22 cellular contexts compared by ENCODE assay signal in genomic region chr2:86617153-86617552, GRCh38. TPM values are rescaled to one million over a fixed set of nuclear protein-coding genes. Genes with fewer than 3 reads are reported as not detected.
DNase-seq lines count a peak whose midpoint lies in the region; ATAC-seq and TF ChIP-seq lines count a peak whose summit lies in the region.
"Had no signal": no experiment of that assay in that cellular context is flagged by ENCODE, and none has a peak within 500 bp of the region (broad histone marks: within the 10 kb centered on the region; RNA-seq: fewer than 3 reads in every experiment).

No MANE protein-coding gene starts in this region.

- H3K4me1 Mint-ChIP-seq in naive thymus-derived CD8-positive, alpha-beta T cell = peaks cover 24 to 61% (median 47%) of the 10 kb centered on the region in 4 donors
- H3K4me1 Mint-ChIP-seq in endothelial cell (ENCODE audit: unreplicated experiment) (peaks cover 5% of the 10 kb centered on the region), HFFc6 (ENCODE audit: low read depth) (peaks cover 18% of the 10 kb centered on the region)

- no peaks in the 10 kb centered on the region for H3K27me3 Mint-ChIP-seq in naive thymus-derived CD8-positive, alpha-beta T cell
- H3K27me3 Mint-ChIP-seq in endothelial cell (ENCODE audit: unreplicated experiment) (no peaks in the 10 kb centered on the region), HFFc6 (ENCODE audit: insufficient read depth) (no peaks in the 10 kb centered on the region)
- H3K27me3 Mint-ChIP-seq: activated naive CD8-positive, alpha-beta T cell treated with anti-CD3 and anti-CD28 coated beads, Interleukin-2, amount 50 U/mL, for 24 hours had no signal

- no peak overlapping the region for H2AFZ ChIP-seq in MM.1S (ENCODE audit: low read length)

- H3F3A ChIP-seq in MM.1S (ENCODE audit: insufficient read depth, low read length) = peaks cover 36% of the 10 kb centered on the region

- no peaks in the 10 kb centered on the region for H3K9me2 ChIP-seq in MM.1S (replicated peaks; ENCODE audit: insufficient read depth, low read length)

- no peaks in the 10 kb centered on the region for H3K9me3 Mint-ChIP-seq in naive thymus-derived CD8-positive, alpha-beta T cell
- H3K9me3 Mint-ChIP-seq in endothelial cell (ENCODE audit: unreplicated experiment) = no peaks in the 10 kb centered on the region
- H3K9me3 Mint-ChIP-seq in HFFc6 = no peaks in the 10 kb centered on the region
- H3K9me3 Mint-ChIP-seq: activated naive CD8-positive, alpha-beta T cell treated with anti-CD3 and anti-CD28 coated beads, Interleukin-2, amount 50 U/mL, for 24 hours had no signal

- in situ Hi-C loops in GM13977 (cut with MboI; ENCODE audit: low pct_unique_long_range_greater_than_20kb, low sequenced_read_pairs, unreplicated experiment) = no loop called here

- peak overlapping the region; percentile 88 for H3K4me2 ChIP-seq in MM.1S (ENCODE audit: low read depth, low read length)

- H3K36me3 ChIP-seq in MM.1S (replicated peaks; ENCODE audit: insufficient read depth, low read length) = peaks cover 15% of the 10 kb centered on the region; the same call in 1 of the 2 replicates

- H3K4me3 Mint-ChIP-seq in naive thymus-derived CD8-positive, alpha-beta T cell = no peak overlapping the region
- no peak overlapping the region for H3K4me3 Mint-ChIP-seq in endothelial cell (ENCODE audit: unreplicated experiment)
- H3K4me3 Mint-ChIP-seq in HFFc6 = no peak overlapping the region
- H3K4me3 Mint-ChIP-seq: activated naive CD8-positive, alpha-beta T cell treated with anti-CD3 and anti-CD28 coated beads, Interleukin-2, amount 50 U/mL, for 24 hours had no signal

- H3K9me3 ChIP-seq in MM.1S (replicated peaks; ENCODE audit: insufficient read depth, low read length) = no peaks in the 10 kb centered on the region
- H3K9me3 ChIP-seq: sigmoid colon, SJSA1, testis had no signal

- peak overlapping the region; percentile 46 for H3K4me3 ChIP-seq in MM.1S (ENCODE audit: low read length)
- H3K4me3 ChIP-seq: cardiac muscle cell, sigmoid colon, SJSA1, testis had no signal

- H3K27me3 ChIP-seq in MM.1S (replicated peaks; ENCODE audit: insufficient read depth, low read length) = no peaks in the 10 kb centered on the region
- H3K27me3 ChIP-seq: cardiac muscle cell, sigmoid colon, SJSA1, testis had no signal

- H3K4me1 ChIP-seq in MM.1S (ENCODE audit: low read length) = peaks cover 47% of the 10 kb centered on the region

- H3K9ac ChIP-seq in MM.1S (ENCODE audit: low read length) = peak overlapping the region; percentile 39; the same call in 1 of the 2 replicates

- ATAC-seq in GM19351 (IDR thresholded peaks at IDR 0.05; ENCODE audit: unreplicated experiment) = peak; percentile 57
- ATAC-seq in HG02759 (IDR thresholded peaks at IDR 0.05; ENCODE audit: unreplicated experiment) = peak; percentile 62
- no peak for ATAC-seq in naive thymus-derived CD8-positive, alpha-beta T cell
- ATAC-seq: activated naive CD8-positive, alpha-beta T cell treated with anti-CD3 and anti-CD28 coated beads, Interleukin-2, amount 50 U/mL, for 24 hours had no signal

- no peak for TF ChIP-seq CTCF in GM13977 (IDR thresholded peaks at IDR 0.05; ENCODE audit: extremely low read depth, insufficient read depth, missing control alignments)
- no peak for TF ChIP-seq CTCF in MM.1S (IDR thresholded peaks at IDR 0.05; ENCODE audit: low read length)
- no peak for TF ChIP-seq CTCF in endothelial cell (IDR thresholded peaks at IDR 0.05; ENCODE audit: unreplicated experiment)
- TF ChIP-seq CTCF in HFFc6 (IDR thresholded peaks at IDR 0.05) = no peak

- POLR2A ChIA-PET in naive thymus-derived CD8-positive, alpha-beta T cell (lab: Charles Lee) = no interaction called here

- peaks cover 91% of the 10 kb centered on the region for H3K79me2 ChIP-seq in MM.1S (ENCODE audit: low read length)

- H3K27ac Mint-ChIP-seq in naive thymus-derived CD8-positive, alpha-beta T cell = no peak overlapping the region
- no peak overlapping the region for H3K27ac Mint-ChIP-seq in endothelial cell (ENCODE audit: unreplicated experiment)
- no peak overlapping the region for H3K27ac Mint-ChIP-seq in HFFc6
- H3K27ac Mint-ChIP-seq: activated naive CD8-positive, alpha-beta T cell treated with anti-CD3 and anti-CD28 coated beads, Interleukin-2, amount 50 U/mL, for 24 hours had no signal

- peak overlapping the region; percentile 89 for H3K27ac ChIP-seq in MM.1S (ENCODE audit: low read length)
- H3K27ac ChIP-seq: cardiac muscle cell, SJSA1, testis had no signal

- peaks cover 0 to 60% (median 16%) of the 10 kb centered on the region in 3 donors for H3K36me3 Mint-ChIP-seq in naive thymus-derived CD8-positive, alpha-beta T cell
- peaks cover 15% of the 10 kb centered on the region for H3K36me3 Mint-ChIP-seq in endothelial cell (ENCODE audit: low read depth, unreplicated experiment)
- H3K36me3 Mint-ChIP-seq in HFFc6 (ENCODE audit: low read depth) = peaks cover 8% of the 10 kb centered on the region

- no peaks in the 10 kb centered on the region for H4K20me1 ChIP-seq in MM.1S (ENCODE audit: insufficient read depth, low read length)

- DNase-seq in GM13977 (ENCODE audit: low spot score) (peak; percentile 28), MM.1S (peak; percentile 66), NCI-H82 treated with DMSO at 0.1 percent for 48 hours (lab: John Stamatoyannopoulos, UW; ENCODE audit: unreplicated experiment) (no peak), endothelial cell (ENCODE audit: low spot score) (no peak), HFFc6 (no peak)
- no peak for DNase-seq in naive thymus-derived CD8-positive, alpha-beta T cell
- DNase-seq: activated CD4-positive, alpha-beta T cell treated with anti-CD3 and anti-CD28 coated beads for 48 hours; activated naive CD8-positive, alpha-beta T cell treated with anti-CD3 and anti-CD28 coated beads, Interleukin-2, amount 50 U/mL, for 24 hours; AML-193; effector CD4-positive, alpha-beta T cell; GDM1; hippocampal formation; kidney glomerular epithelial cell; NCI-H345; sigmoid colon; stimulated activated CD4-positive, alpha-beta T cell treated with anti-CD3 and anti-CD28 coated beads, Interleukin-4, amount 100 ng/mL, for 24 hours; T-helper 9 cell; testis had no signal

RNA-seq across cellular contexts. Expression of gene RNF103, which starts 6.5 kb away (rescaled TPM):
- 10 to 100 TPM; 46.8 to 47.9 TPM for total RNA-seq in naive thymus-derived CD8-positive, alpha-beta T cell
- 1 to 10 TPM in 2 of 3 donors, under 1 TPM in 1; 0.77 to 4.4 (median 2.4) TPM for polyA plus RNA-seq in naive thymus-derived CD8-positive, alpha-beta T cell
- 31.9 TPM for total RNA-seq in endothelial cell (ENCODE audit: unreplicated experiment)
- 10 to 100 TPM; 11.3 to 18.5 (median 13.1) TPM for total RNA-seq in HFFc6 (2021; fragmentation: NEBNext Ultra II Directional; extraction: Animal tissue kit (Norgen Biotek cat#: 25700))

RNA-seq across cellular contexts. Expression of gene CHMP3, which starts 53.9 kb away (rescaled TPM):
- total RNA-seq in naive thymus-derived CD8-positive, alpha-beta T cell = 10 to 100 TPM; 83.3 to 93.2 TPM
- polyA plus RNA-seq in naive thymus-derived CD8-positive, alpha-beta T cell = 10 to 100 TPM; 68.5 to 70.9 (median 70.6) TPM
- 70.5 TPM for total RNA-seq in endothelial cell (ENCODE audit: unreplicated experiment)
- 100 to 1,000 TPM in 5 of 6 experiments, 10 to 100 TPM in 1; 96.3 to 120 (median 113) TPM for total RNA-seq in HFFc6 (2021; fragmentation: NEBNext Ultra II Directional; extraction: Animal tissue kit (Norgen Biotek cat#: 25700))

Comparison
In these comparisons a context has a peak if more than half of its experiments do, and no peak if none do; other contexts are left out.
1. DNase-seq: peak in GM13977 (single experiment) and MM.1S (single experiment); none in naive thymus-derived CD8-positive, alpha-beta T cell (0 of 10), NCI-H82 treated with DMSO at 0.1 percent for 48 hours (single experiment), endothelial cell (single experiment) and HFFc6 (single experiment).
2. ATAC-seq: peak in GM19351 (single experiment) and HG02759 (single experiment); none in naive thymus-derived CD8-positive, alpha-beta T cell (0 of 2).